8 cellular contexts compared by ENCODE assay signal in genomic region chr7:26153823-26154783, GRCh38. TPM values are rescaled to one million over a fixed set of nuclear protein-coding genes. Genes with fewer than 3 reads are reported as not detected.
A peak's percentile ranks its signal among the peaks of the same experiment; 100 is the strongest.
DNase-seq lines count a peak whose midpoint lies in the region; ATAC-seq and TF ChIP-seq lines count a peak whose summit lies in the region.

No MANE protein-coding gene starts in this region.

- peaks cover 65% of the 10 kb centered on the region for H3K4me1 Mint-ChIP-seq in activated B cell treated with CpG ODN at 0.5 μM for 24 hours

- intact Hi-C loops in activated B cell treated with CpG ODN at 0.5 μM for 24 hours (cut with micrococcal nuclease), result loop anchor here (2.0 to 5.0 kb wide), 5 partner anchors 53 to 1008 kb away; partner anchors contain the start of gene SNX10
- intact Hi-C loops in left ventricle myocardium superior (cut with micrococcal nuclease), result no loop called here

- no peaks in the 10 kb centered on the region for H3K27me3 Mint-ChIP-seq in activated B cell treated with CpG ODN at 0.5 μM for 24 hours

- peak overlapping the region; percentile 87 for H3K4me3 Mint-ChIP-seq in activated B cell treated with CpG ODN at 0.5 μM for 24 hours

- POLR2A ChIA-PET in activated B cell treated with CpG ODN at 0.5 μM for 24 hours (lab: Charles Lee), result interaction anchor here (1.1 to 2.6 kb wide), 5 partner anchors 10 to 52 kb away, joined by 3 to 9 read pairs (median 4); partner anchors contain the start of gene HNRNPA2B1

- CTCF ChIA-PET in activated B cell treated with CpG ODN at 0.5 μM for 24 hours (lab: Charles Lee), result interaction anchor here (1.6 to 2.4 kb wide), 2 partner anchors 35 to 44 kb away, joined by 5 to 13 read pairs; no protein-coding TSS in a partner anchor

- H3K9me3 Mint-ChIP-seq in activated B cell treated with CpG ODN at 0.5 μM for 24 hours, result no peaks in the 10 kb centered on the region

- peak overlapping the region; percentile 54 for H3K27ac Mint-ChIP-seq in activated B cell treated with CpG ODN at 0.5 μM for 24 hours

- no peak for ATAC-seq in activated B cell treated with CpG ODN at 0.5 μM for 24 hours (ENCODE audit: low read depth)
- peak; percentile 43 for ATAC-seq in left ventricle myocardium superior

- TF ChIP-seq CTCF in activated B cell treated with CpG ODN at 0.5 μM for 24 hours (IDR thresholded peaks at IDR 0.05), result no peak

- DNase-seq in activated CD8-positive, alpha-beta memory T cell treated with anti-CD3 and anti-CD28 coated beads for 24 hours, result peak; percentile 66
- no peak for DNase-seq in activated CD8-positive, alpha-beta memory T cell treated with anti-CD3 and anti-CD28 coated beads, Interleukin-2, amount 50 U/mL, for 4 hours
- DNase-seq in activated B cell treated with CpG ODN at 0.5 μM for 24 hours (no peak), left ventricle myocardium superior (no peak), NCI-H69 (lab: John Stamatoyannopoulos, UW) (no peak), AG08395 (ENCODE audit: low spot score) (no peak), HUDEP-2 (lab: John Stamatoyannopoulos, UW; ENCODE audit: unreplicated experiment in 76 of 76) (no peak)
- DNase-seq in stimulated activated CD4-positive, alpha-beta T cell treated with anti-CD3 and anti-CD28 coated beads, TNF-alpha, amount 100 ng/mL, for 24 hours (ENCODE audit: low read depth in 3 of 3), result peak in 2 of 3 experiments; percentile 8 to 26

- no peaks in the 10 kb centered on the region for H3K36me3 Mint-ChIP-seq in activated B cell treated with CpG ODN at 0.5 μM for 24 hours (ENCODE audit: low read depth)

RNA-seq across cellular contexts. Expression of gene NFE2L3, which starts 2.1 kb away (rescaled TPM):
- total RNA-seq in activated B cell treated with CpG ODN at 0.5 μM for 24 hours (2.7 and 3.0 TPM in 2 replicates), left ventricle myocardium superior (0.94 TPM)

RNA-seq across cellular contexts. Expression of gene HNRNPA2B1, which starts 46.4 kb away (rescaled TPM):
- 618 and 634 TPM in 2 replicates for total RNA-seq in activated B cell treated with CpG ODN at 0.5 μM for 24 hours
- total RNA-seq in left ventricle myocardium superior, result 430 TPM

RNA-seq across cellular contexts. Expression of gene CBX3, which starts 47.4 kb away (rescaled TPM):
- total RNA-seq in activated B cell treated with CpG ODN at 0.5 μM for 24 hours (123 and 125 TPM in 2 replicates), left ventricle myocardium superior (61.3 TPM)

Comparison
In these comparisons a context has a peak if more than half of its experiments do, and no peak if none do; other contexts are left out.
1. DNase-seq: peak in activated CD8-positive, alpha-beta memory T cell treated with anti-CD3 and anti-CD28 coated beads for 24 hours (single experiment) and stimulated activated CD4-positive, alpha-beta T cell treated with anti-CD3 and anti-CD28 coated beads, TNF-alpha, amount 100 ng/mL, for 24 hours (2 of 3); none in activated CD8-positive, alpha-beta memory T cell treated with anti-CD3 and anti-CD28 coated beads, Interleukin-2, amount 50 U/mL, for 4 hours (single experiment), activated B cell treated with CpG ODN at 0.5 μM for 24 hours (single experiment), left ventricle myocardium superior (single experiment), NCI-H69 (single experiment), AG08395 (single experiment) and HUDEP-2 (0 of 76).